ENCODE assay signal across 34 cellular contexts in genomic region chr3:122269045-122269444, GRCh38. TPM values are rescaled to one million over a fixed set of nuclear protein-coding genes. Genes with fewer than 3 reads are reported as not detected.
"Had no signal": no experiment of that assay in that cellular context is flagged by ENCODE, and none has a peak within 500 bp of the region (broad histone marks: within the 10 kb centered on the region; RNA-seq: fewer than 3 reads in every experiment).

No MANE protein-coding gene starts in this region.

- H3K9me3 Mint-ChIP-seq: activated B cell treated with CpG ODN at 0.5 μM for 24 hours; activated CD4-positive, alpha-beta memory T cell treated with anti-CD3 and anti-CD28 coated beads for 36 hours; activated CD4-positive, alpha-beta T cell treated with anti-CD3 and anti-CD28 coated beads, Interleukin-2, amount 10 ng/mL, durations not matched to agents 24 days and 14 days; activated CD8-positive, alpha-beta T cell treated with anti-CD3 and anti-CD28 coated beads for 36 hours; activated T-cell treated with anti-CD3 and anti-CD28 coated beads, Interleukin-2, amount 50 U/mL, for 24 hours; activated T-helper 2 cell treated with anti-CD3 and anti-CD28 coated beads, Interferon-gamma antibody, Interleukin-2, Interleukin-4, amounts not matched to agents 10 μg/mL and 5 μg/mL and 100 μg/mL, durations not matched to agents 14 hours and 24 hours and 36 hours; T-helper 1 cell treated with Interleukin-12 subunit alpha and Interleukin-12 subunit beta and Interleukin-4 antibody, amounts not matched to agents 30 μg/mL and 1 μg/mL, for 36 hours had no signal

- H3K27ac ChIP-seq: adrenal gland, body of pancreas, brain microvascular endothelial cell, breast epithelium, VCaP had no signal

- DNase-seq: activated B cell treated with CpG ODN at 0.5 μM for 24 hours; activated CD4-positive, alpha-beta memory T cell treated with anti-CD3 and anti-CD28 coated beads for 36 hours; activated CD4-positive, alpha-beta T cell treated with anti-CD3 and anti-CD28 coated beads for 4 hours; activated CD4-positive, alpha-beta T cell treated with anti-CD3 and anti-CD28 coated beads, Interleukin-2, amount 10 ng/mL, durations not matched to agents 24 days and 14 days; activated CD4-positive, alpha-beta T cell treated with anti-CD3 and anti-CD28 coated beads, Interleukin-2, amount 50 U/mL, for 1 hour; activated CD4-positive, alpha-beta T cell treated with anti-CD3 and anti-CD28 coated beads, Interleukin-2, amount 50 U/mL, for 4 hours; activated CD4-positive, CD25-positive, alpha-beta regulatory T cell treated with anti-CD3 and anti-CD28 coated beads, Interleukin-2, amount 50 U/mL, for 72 hours; activated CD8-positive, alpha-beta memory T cell treated with anti-CD3 and anti-CD28 coated beads, Interleukin-2, amount 50 U/mL, for 4 hours; activated CD8-positive, alpha-beta T cell treated with anti-CD3 and anti-CD28 coated beads for 36 hours; activated effector memory CD4-positive, alpha-beta T cell treated with Interleukin-2 at 50 U/mL for 16 hours; activated gamma-delta T cell; activated naive CD4-positive, alpha-beta T cell treated with anti-CD3 and anti-CD28 coated beads, Interleukin-2, amount 50 U/mL, for 16 hours; activated naive CD4-positive, alpha-beta T cell treated with Interleukin-2 at 50 U/mL for 16 hours; activated naive CD8-positive, alpha-beta T cell treated with anti-CD3 and anti-CD28 coated beads for 36 hours; activated T-cell treated with anti-CD3 and anti-CD28 coated beads, Interleukin-2, amount 50 U/mL, for 24 hours; activated T-cell treated with anti-CD3 and anti-CD28 coated beads, Interleukin-2, amount 50 U/mL, for 48 hours; adrenal gland; amniotic stem cell; aorta; body of pancreas; brain microvascular endothelial cell; central memory CD4-positive, alpha-beta T cell; T-helper 2 cell; T-helper 9 cell had no signal

- H3K4me3 ChIP-seq: adrenal gland, body of pancreas, breast epithelium had no signal

- ATAC-seq: activated CD8-positive, alpha-beta T cell treated with anti-CD3 and anti-CD28 coated beads for 36 hours; activated naive CD4-positive, alpha-beta T cell treated with anti-CD3 and anti-CD28 coated beads, Interleukin-2, amount 50 U/mL, for 72 hours; body of pancreas had no signal

- H3K4me3 Mint-ChIP-seq: activated B cell treated with CpG ODN at 0.5 μM for 24 hours; activated CD4-positive, alpha-beta memory T cell treated with anti-CD3 and anti-CD28 coated beads for 36 hours; activated CD4-positive, alpha-beta T cell treated with anti-CD3 and anti-CD28 coated beads, Interleukin-2, amount 10 ng/mL, durations not matched to agents 24 days and 14 days; activated CD8-positive, alpha-beta T cell treated with anti-CD3 and anti-CD28 coated beads for 36 hours; activated naive CD8-positive, alpha-beta T cell treated with anti-CD3 and anti-CD28 coated beads for 36 hours; activated T-cell treated with anti-CD3 and anti-CD28 coated beads, Interleukin-2, amount 50 U/mL, for 24 hours; T-helper 1 cell treated with Interleukin-12 subunit alpha and Interleukin-12 subunit beta and Interleukin-4 antibody, amounts not matched to agents 30 μg/mL and 1 μg/mL, for 36 hours; T-helper 2 cell treated with Interferon-gamma antibody and Interleukin-4, amounts not matched to agents 5 μg/mL and 100 μg/mL, for 36 hours had no signal

- H3K36me3 Mint-ChIP-seq: activated CD4-positive, alpha-beta memory T cell treated with anti-CD3 and anti-CD28 coated beads for 36 hours; activated naive CD8-positive, alpha-beta T cell treated with anti-CD3 and anti-CD28 coated beads for 36 hours had no signal

- H3K27me3 ChIP-seq: adrenal gland, body of pancreas, brain microvascular endothelial cell, breast epithelium had no signal

- FAIRE-seq: astrocyte, TTC549 had no signal

- H3K9me3 ChIP-seq: adrenal gland, body of pancreas, breast epithelium had no signal

- H3K36me3 ChIP-seq: adrenal gland, brain microvascular endothelial cell, breast epithelium had no signal

- H3K4me1 ChIP-seq: adrenal gland, breast epithelium had no signal

- H3K27ac Mint-ChIP-seq: activated B cell treated with CpG ODN at 0.5 μM for 24 hours; activated CD4-positive, alpha-beta memory T cell treated with anti-CD3 and anti-CD28 coated beads for 36 hours; activated CD4-positive, alpha-beta T cell treated with anti-CD3 and anti-CD28 coated beads, Interleukin-2, amount 10 ng/mL, durations not matched to agents 24 days and 14 days; activated CD8-positive, alpha-beta T cell treated with anti-CD3 and anti-CD28 coated beads for 36 hours; activated naive CD4-positive, alpha-beta T cell treated with anti-CD3 and anti-CD28 coated beads, Interleukin-2, amount 50 U/mL, for 72 hours; activated naive CD8-positive, alpha-beta T cell treated with anti-CD3 and anti-CD28 coated beads for 36 hours; activated T-cell treated with anti-CD3 and anti-CD28 coated beads, Interleukin-2, amount 50 U/mL, for 24 hours; activated T-helper 2 cell treated with anti-CD3 and anti-CD28 coated beads, Interferon-gamma antibody, Interleukin-2, Interleukin-4, amounts not matched to agents 10 μg/mL and 5 μg/mL and 100 μg/mL, durations not matched to agents 14 hours and 24 hours and 36 hours; T-helper 1 cell treated with Interleukin-12 subunit alpha and Interleukin-12 subunit beta and Interleukin-4 antibody, amounts not matched to agents 30 μg/mL and 1 μg/mL, for 36 hours; T-helper 2 cell treated with Interferon-gamma antibody and Interleukin-4, amounts not matched to agents 5 μg/mL and 100 μg/mL, for 36 hours had no signal

- H3K27me3 Mint-ChIP-seq: activated B cell treated with CpG ODN at 0.5 μM for 24 hours had no signal

RNA-seq across cellular contexts. Expression of gene CSTA, which starts 56.0 kb away (rescaled TPM):
- total RNA-seq: activated B cell treated with CpG ODN at 0.5 μM for 24 hours; activated CD4-positive, alpha-beta memory T cell treated with anti-CD3 and anti-CD28 coated beads for 36 hours; activated CD4-positive, alpha-beta T cell treated with anti-CD3 and anti-CD28 coated beads, Interleukin-2, amount 10 ng/mL, durations not matched to agents 24 days and 14 days; activated CD8-positive, alpha-beta memory T cell treated with anti-CD3 and anti-CD28 coated beads for 36 hours; activated CD8-positive, alpha-beta T cell treated with anti-CD3 and anti-CD28 coated beads for 36 hours; activated naive CD4-positive, alpha-beta T cell treated with anti-CD3 and anti-CD28 coated beads, Interleukin-2, amount 50 U/mL, for 72 hours; activated naive CD8-positive, alpha-beta T cell treated with anti-CD3 and anti-CD28 coated beads for 36 hours; activated T-helper 2 cell treated with anti-CD3 and anti-CD28 coated beads, Interferon-gamma antibody, Interleukin-2, Interleukin-4, amounts not matched to agents 10 μg/mL and 5 μg/mL and 100 μg/mL, durations not matched to agents 14 hours and 24 hours and 36 hours; cerebellum had no signal
